11 cellular contexts compared by ENCODE assay signal in genomic region chr7:29866490-29866930, GRCh38.
DNase-seq lines count a peak whose midpoint lies in the region; ATAC-seq and TF ChIP-seq lines count a peak whose summit lies in the region.
"Had no signal": no experiment of that assay in that cellular context is flagged by ENCODE, and none has a peak within 500 bp of the region (broad histone marks: within the 10 kb centered on the region; RNA-seq: fewer than 3 reads in every experiment).

No MANE protein-coding gene starts in this region.

- DNase-seq in GM03348 (ENCODE audit: low spot score) (peak; percentile 60), SKM-1 treated with dmso at 0.1 percent for 144 hours (lab: John Stamatoyannopoulos, UW; ENCODE audit: unreplicated experiment) (peak; percentile 21), foreskin melanocyte (peak; percentile 73), skeletal muscle cell (ENCODE audit: low read depth) (peak; percentile 69), NCI-H2227 treated with DMSO at 0.1 percent for 48 hours (lab: John Stamatoyannopoulos, UW) (no peak), SJCRH30 (no peak), glutamatergic neuron (no peak)
- DNase-seq: activated CD4-positive, alpha-beta T cell treated with anti-CD3 and anti-CD28 coated beads, Interleukin-2, amount 10 ng/mL, durations not matched to agents 24 days and 14 days had no signal

- H3K4me1 Mint-ChIP-seq in glutamatergic neuron (ENCODE audit: low read depth, unreplicated experiment): no peaks in the 10 kb centered on the region
- H3K4me1 Mint-ChIP-seq: activated CD4-positive, alpha-beta T cell treated with anti-CD3 and anti-CD28 coated beads, Interleukin-2, amount 10 ng/mL, durations not matched to agents 24 days and 14 days had no signal

- H3K4me3 ChIP-seq in skeletal muscle cell (ENCODE audit: low read depth, low read length) (no peak overlapping the region), SJCRH30 (no peak overlapping the region)
- H3K4me3 ChIP-seq: cardiac muscle cell had no signal

- H3K27me3 ChIP-seq in SJCRH30: no peaks in the 10 kb centered on the region

- TF ChIP-seq CTCF in glutamatergic neuron (IDR thresholded peaks at IDR 0.05; ENCODE audit: partially characterized antibody, unreplicated experiment): no peak

- no peak overlapping the region for H3K4me3 Mint-ChIP-seq in glutamatergic neuron (ENCODE audit: unreplicated experiment)
- H3K4me3 Mint-ChIP-seq: activated CD4-positive, alpha-beta T cell treated with anti-CD3 and anti-CD28 coated beads, Interleukin-2, amount 10 ng/mL, durations not matched to agents 24 days and 14 days had no signal

- no peaks in the 10 kb centered on the region for H3K36me3 Mint-ChIP-seq in glutamatergic neuron (ENCODE audit: unreplicated experiment)

- no peak overlapping the region for H3K27ac ChIP-seq in SJCRH30
- H3K27ac ChIP-seq: cardiac muscle cell, parathyroid adenoma had no signal

- ATAC-seq in GM21515 (IDR thresholded peaks at IDR 0.05; ENCODE audit: unreplicated experiment): no peak

- H3K9me3 Mint-ChIP-seq in glutamatergic neuron (ENCODE audit: unreplicated experiment): no peaks in the 10 kb centered on the region
- H3K9me3 Mint-ChIP-seq: activated CD4-positive, alpha-beta T cell treated with anti-CD3 and anti-CD28 coated beads, Interleukin-2, amount 10 ng/mL, durations not matched to agents 24 days and 14 days had no signal

- H3K27ac Mint-ChIP-seq in glutamatergic neuron (ENCODE audit: unreplicated experiment): no peak overlapping the region
- H3K27ac Mint-ChIP-seq: activated CD4-positive, alpha-beta T cell treated with anti-CD3 and anti-CD28 coated beads, Interleukin-2, amount 10 ng/mL, durations not matched to agents 24 days and 14 days had no signal

- H3K4me1 ChIP-seq in SJCRH30: peaks cover 12% of the 10 kb centered on the region

- no peaks in the 10 kb centered on the region for H3K36me3 ChIP-seq in SJCRH30
- H3K36me3 ChIP-seq: cardiac muscle cell had no signal

- peaks cover 3% of the 10 kb centered on the region for H3K27me3 Mint-ChIP-seq in glutamatergic neuron (ENCODE audit: unreplicated experiment)

- no peaks in the 10 kb centered on the region for H3K9me3 ChIP-seq in SJCRH30 (replicated peaks)

Comparison
In these comparisons a context has a peak if more than half of its experiments do, and no peak if none do; other contexts are left out.
1. DNase-seq: peak in GM03348 (single experiment), SKM-1 treated with dmso at 0.1 percent for 144 hours (single experiment), foreskin melanocyte (single experiment) and skeletal muscle cell (single experiment); none in NCI-H2227 treated with DMSO at 0.1 percent for 48 hours (single experiment), SJCRH30 (0 of 2) and glutamatergic neuron (single experiment).